ENCODE assay signal across 9 cellular contexts in genomic region chr11:117877120-117877784, GRCh38. TPM values are rescaled to one million over a fixed set of nuclear protein-coding genes. Genes with fewer than 3 reads are reported as not detected.
DNase-seq lines count a peak whose midpoint lies in the region; ATAC-seq and TF ChIP-seq lines count a peak whose summit lies in the region.
"Had no signal": no experiment of that assay in that cellular context is flagged by ENCODE, and none has a peak within 500 bp of the region (broad histone marks: within the 10 kb centered on the region; RNA-seq: fewer than 3 reads in every experiment).

No MANE protein-coding gene starts in this region.

- TF ChIP-seq EP300 in stomach (IDR thresholded peaks at IDR 0.05), result no peak

- whole genome bisulfite sequencing in stomach, 5 donors, result 20 to 27% (median 20%) methylated on average over 12 of the region's 12 CpGs

- H3K4me1 ChIP-seq in adipocyte (ENCODE audit: control insufficient read depth, insufficient read depth, low read length), result peaks cover 6% of the 10 kb centered on the region
- H3K4me1 ChIP-seq in stomach, result peaks cover 26 to 66% (median 44%) of the 10 kb centered on the region in 4 donors

- intact Hi-C loops in stomach (cut with DNase I; ENCODE audit: low total_unique reads), result no loop called here

- H3K27me3 ChIP-seq in adipocyte (replicated peaks; ENCODE audit: control insufficient read depth, insufficient read depth, low read length), result peaks cover 79% of the 10 kb centered on the region
- peaks cover 6% of the 10 kb centered on the region for H3K27me3 ChIP-seq in layer of hippocampus (ENCODE audit: control insufficient read depth, insufficient read depth, low read length)
- H3K27me3 ChIP-seq in stomach, result peaks cover 0 to 77% (median 37%) of the 10 kb centered on the region in 3 donors

- TF ChIP-seq CTCF in stomach (IDR thresholded peaks at IDR 0.05), result no peak

- H3K27ac ChIP-seq in layer of hippocampus (ENCODE audit: low read depth, low read length) (peak overlapping the region; percentile 27), stomach (peak overlapping the region in 4 of 5 donors; percentile 67 to 90 (median 70))
- H3K27ac ChIP-seq: 22Rv1 had no signal

- H3K9me3 ChIP-seq in adipocyte (ENCODE audit: control insufficient read depth, low read length) (peaks cover 5% of the 10 kb centered on the region), stomach (no peaks in the 10 kb centered on the region)

- DNase-seq in NCI-H1417 (lab: John Stamatoyannopoulos, UW), result peak in 2 of 3 experiments; percentile 51 to 70
- DNase-seq in NCI-H1417 treated with DMSO at 0.1 percent for 48 hours (lab: John Stamatoyannopoulos, UW), result no peak
- DNase-seq in adipocyte (ENCODE audit: low read depth), result no peak
- DNase-seq in stomach, result no peak
- DNase-seq in SHP77 (lab: John Stamatoyannopoulos, UW), result no peak

- H3K4me3 ChIP-seq in adipocyte (ENCODE audit: low read length), result peak overlapping the region; percentile 72
- H3K4me3 ChIP-seq in stomach, result peak overlapping the region; percentile 54 to 61 (median 59)

- TF ChIP-seq POLR2A in stomach (IDR thresholded peaks at IDR 0.05), result no peak

- ATAC-seq in HG03097 (IDR thresholded peaks at IDR 0.05; ENCODE audit: low FRiP score, unreplicated experiment) (no peak), HG03175 (IDR thresholded peaks at IDR 0.05; ENCODE audit: unreplicated experiment) (no peak)

- H3K36me3 ChIP-seq in adipocyte (ENCODE audit: control insufficient read depth, insufficient read depth, low read length, severe bottlenecking) (no peaks in the 10 kb centered on the region), stomach (no peaks in the 10 kb centered on the region)

- no peak overlapping the region for H3K9ac ChIP-seq in adipocyte (ENCODE audit: low read length)

RNA-seq across cellular contexts. Expression of gene FXYD6, which starts 0.8 kb away (rescaled TPM):
- 100 to 1,000 TPM in 1 of 5 donors, 10 to 100 TPM in 4; 12.7 to 187 (median 47.0) TPM for total RNA-seq in stomach
- 10 to 100 TPM; 22.5 to 39.4 (median 25.6) TPM for polyA plus RNA-seq in stomach

RNA-seq across cellular contexts. Expression of gene TMPRSS13, which starts 52.0 kb away (rescaled TPM):
- total RNA-seq in stomach, result 1 to 10 TPM in 2 of 5 donors, under 1 TPM in 1, not detected in 2; 0.37 to 2.2 (median 1.2) TPM
- 1 to 10 TPM in 1 of 3 donors, under 1 TPM in 1, not detected in 1; 0.19 to 3.8 TPM for polyA plus RNA-seq in stomach

RNA-seq across cellular contexts. Expression of gene FXYD2, which starts 52.7 kb away (rescaled TPM):
- total RNA-seq in stomach, result 1 to 10 TPM in 1 of 5 donors, under 1 TPM in 1, not detected in 3; 0.45 to 7.0 TPM
- polyA plus RNA-seq in stomach, result 1 to 10 TPM; 1.0 to 7.8 (median 4.0) TPM

Comparison
In these comparisons a context has a peak if more than half of its experiments do, and no peak if none do; other contexts are left out.
1. DNase-seq: peak in NCI-H1417 (2 of 3); none in NCI-H1417 treated with DMSO at 0.1 percent for 48 hours (single experiment), adipocyte (single experiment), stomach (single experiment) and SHP77 (0 of 2).